ENCODE assay signal across 16 cellular contexts in the genomic region with DNA sequence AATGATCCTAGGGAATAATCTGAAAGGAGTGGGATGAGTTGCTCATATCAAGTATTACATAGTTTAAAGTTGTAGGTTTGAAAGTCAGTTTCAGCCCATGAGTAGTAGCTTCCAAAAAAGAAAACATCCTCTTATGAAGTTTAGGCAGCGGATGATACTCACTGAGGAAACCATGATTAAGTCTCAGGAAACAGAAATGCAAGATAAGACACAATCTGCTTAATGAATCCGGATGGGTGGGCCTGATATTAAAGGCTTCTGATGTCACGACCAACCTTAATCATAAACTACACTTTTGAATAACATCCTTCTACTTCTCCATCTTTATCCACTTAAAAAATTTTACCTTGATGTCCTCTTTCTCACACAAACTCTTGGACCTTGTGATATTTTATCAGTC.
"Had no signal": no experiment of that assay in that cellular context is flagged by ENCODE, and none has a peak within 500 bp of the region (broad histone marks: within the 10 kb centered on the region; RNA-seq: fewer than 3 reads in every experiment).

No MANE protein-coding gene starts in this region.

- H3K4me1 ChIP-seq: tibial nerve had no signal

- H3K27me3 Mint-ChIP-seq: natural killer cell treated with Interleukin-12 subunit alpha and Interleukin-12 subunit beta and Interleukin-15 and Interleukin-18, amount 100 ng/mL, for 72 hours; stimulated activated naive B cell treated with anti-CD40 and anti-IgM and Interleukin-4, amounts not matched to agents 10 μg/mL and 1 μg/mL and 100 μg/mL, for 72 hours had no signal

- H3K27me3 ChIP-seq: left lung, tibial nerve had no signal

- H3K4me3 ChIP-seq: left lung, tibial nerve had no signal

- H3K36me3 Mint-ChIP-seq: natural killer cell treated with Interleukin-12 subunit alpha and Interleukin-12 subunit beta and Interleukin-15 and Interleukin-18, amount 100 ng/mL, for 72 hours had no signal

- H3K27ac ChIP-seq: tibial nerve had no signal

- ATAC-seq: activated CD8-positive, alpha-beta memory T cell treated with anti-CD3 and anti-CD28 coated beads, Interleukin-2, amount 10 ng/mL, durations not matched to agents 7 days and 5 days; left lung; natural killer cell treated with Interleukin-12 subunit alpha and Interleukin-12 subunit beta and Interleukin-15 and Interleukin-18, amount 100 ng/mL, for 72 hours; stimulated activated naive B cell treated with anti-CD40 and anti-IgM and Interleukin-4, amounts not matched to agents 10 μg/mL and 1 μg/mL and 100 μg/mL, for 72 hours had no signal

- H3K4me3 Mint-ChIP-seq: activated CD8-positive, alpha-beta memory T cell treated with anti-CD3 and anti-CD28 coated beads, Interleukin-2, amount 10 ng/mL, durations not matched to agents 7 days and 5 days; activated naive CD8-positive, alpha-beta T cell treated with anti-CD3 and anti-CD28 coated beads, Interleukin-2, amount 10 ng/mL, durations not matched to agents 7 days and 5 days; endodermal cell; natural killer cell treated with Interleukin-12 subunit alpha and Interleukin-12 subunit beta and Interleukin-15 and Interleukin-18, amount 100 ng/mL, for 72 hours; stimulated activated naive B cell treated with anti-CD40 and anti-IgM and Interleukin-4, amounts not matched to agents 10 μg/mL and 1 μg/mL and 100 μg/mL, for 72 hours had no signal

- H3K9me3 Mint-ChIP-seq: activated naive CD8-positive, alpha-beta T cell treated with anti-CD3 and anti-CD28 coated beads, Interleukin-2, amount 10 ng/mL, durations not matched to agents 7 days and 5 days; endodermal cell; natural killer cell treated with Interleukin-12 subunit alpha and Interleukin-12 subunit beta and Interleukin-15 and Interleukin-18, amount 100 ng/mL, for 72 hours; stimulated activated naive B cell treated with anti-CD40 and anti-IgM and Interleukin-4, amounts not matched to agents 10 μg/mL and 1 μg/mL and 100 μg/mL, for 72 hours had no signal

- DNase-seq: activated CD4-positive, alpha-beta T cell treated with anti-CD3 and anti-CD28 coated beads, Interleukin-2, amount 50 U/mL, for 4 hours; activated CD8-positive, alpha-beta memory T cell treated with anti-CD3 and anti-CD28 coated beads, Interleukin-2, amount 10 ng/mL, durations not matched to agents 7 days and 5 days; activated naive CD8-positive, alpha-beta T cell treated with anti-CD3 and anti-CD28 coated beads, Interleukin-2, amount 10 ng/mL, durations not matched to agents 7 days and 5 days; activated T-cell treated with anti-CD3 and anti-CD28 coated beads, Interleukin-2, amount 50 U/mL, for 48 hours; aorta; endodermal cell; hypothalamus; kidney; left lung; mesenchymal stem cell; retina; stimulated activated CD4-positive, alpha-beta T cell treated with anti-CD3 and anti-CD28 coated beads, Interleukin-15, amount 100 ng/mL, for 24 hours; stimulated activated CD4-positive, alpha-beta T cell treated with anti-CD3 and anti-CD28 coated beads, Interleukin-4, amount 100 ng/mL, for 1 hour; stimulated activated naive B cell treated with anti-CD40 and anti-IgM and Interleukin-4, amounts not matched to agents 10 μg/mL and 1 μg/mL and 100 μg/mL, for 72 hours had no signal

- H3K36me3 ChIP-seq: left lung, tibial nerve had no signal

- H3K27ac Mint-ChIP-seq: activated CD8-positive, alpha-beta memory T cell treated with anti-CD3 and anti-CD28 coated beads, Interleukin-2, amount 10 ng/mL, durations not matched to agents 7 days and 5 days; activated naive CD8-positive, alpha-beta T cell treated with anti-CD3 and anti-CD28 coated beads, Interleukin-2, amount 10 ng/mL, durations not matched to agents 7 days and 5 days; endodermal cell; stimulated activated naive B cell treated with anti-CD40 and anti-IgM and Interleukin-4, amounts not matched to agents 10 μg/mL and 1 μg/mL and 100 μg/mL, for 72 hours had no signal

- H3K9me3 ChIP-seq: left lung, tibial nerve had no signal
